ENCODE assay signal across 9 cellular contexts in genomic region chr15:67135494-67135893, GRCh38.
A peak's percentile ranks its signal among the peaks of the same experiment; 100 is the strongest.
DNase-seq lines count a peak whose midpoint lies in the region; ATAC-seq, FAIRE-seq and TF ChIP-seq lines count a peak whose summit lies in the region.
"Had no signal": no experiment of that assay in that cellular context is flagged by ENCODE, and none has a peak within 500 bp of the region (broad histone marks: within the 10 kb centered on the region; RNA-seq: fewer than 3 reads in every experiment).

No MANE protein-coding gene starts in this region.

- peaks cover 67% of the 10 kb centered on the region for H3K4me1 ChIP-seq in keratinocyte (ENCODE audit: control insufficient read depth, extremely low read depth, insufficient read depth, low read length)
- H3K4me1 ChIP-seq in smooth muscle cell (ENCODE audit: low read depth): peaks cover 55% of the 10 kb centered on the region

- POLR2A ChIA-PET in activated CD8-positive, alpha-beta T cell treated with anti-CD3 and anti-CD28 coated beads, Interleukin-2, amount 10 ng/mL, durations not matched to agents 7 days and 5 days (lab: Charles Lee): interaction anchor here (0.6 to 2.4 kb wide), 9 partner anchors 8 to 115 kb away, joined by 3 to 28 read pairs (median 7); partner anchors contain the start of gene SMAD3

- no peak overlapping the region for H3K4me2 ChIP-seq in keratinocyte (ENCODE audit: control insufficient read depth, extremely low read depth, insufficient read depth, low read depth, low read length)
- peak overlapping the region; percentile 64 for H3K4me2 ChIP-seq in smooth muscle cell

- peaks cover 9% of the 10 kb centered on the region for H3F3A ChIP-seq in smooth muscle cell (ENCODE audit: low read depth)

- H3K4me3 ChIP-seq in keratinocyte (ENCODE audit: control insufficient read depth in 2 of 3, extremely low read depth in 1 of 3, insufficient read depth in 2 of 3, low read depth in 1 of 3, low read length in 3 of 3): no peak overlapping the region
- H3K4me3 ChIP-seq in smooth muscle cell: no peak overlapping the region

- H3K27me3 ChIP-seq in keratinocyte (ENCODE audit: control insufficient read depth, extremely low read depth, insufficient read depth, low read length) (no peaks in the 10 kb centered on the region), smooth muscle cell (ENCODE audit: low read depth) (no peaks in the 10 kb centered on the region)

- H3K36me3 ChIP-seq in keratinocyte (ENCODE audit: control insufficient read depth in 2 of 2, extremely low read depth in 1 of 2, insufficient read depth in 2 of 2, low read length in 2 of 2): peaks cover 6 to 23% of the 10 kb centered on the region in 2 experiments
- H3K36me3 ChIP-seq in smooth muscle cell (ENCODE audit: low read depth): no peaks in the 10 kb centered on the region

- H4K20me1 ChIP-seq in keratinocyte (ENCODE audit: control insufficient read depth, extremely low read depth, insufficient read depth, low read length): no peaks in the 10 kb centered on the region
- peaks cover 15% of the 10 kb centered on the region for H4K20me1 ChIP-seq in smooth muscle cell (ENCODE audit: low read depth)

- 79% methylated on average over 4 of the region's 4 CpGs for WGBS in smooth muscle cell (ENCODE audit: low lambda C conversion rate)

- H3K27ac ChIP-seq in keratinocyte (ENCODE audit: control insufficient read depth, insufficient read depth, low read length): peak overlapping the region; percentile 82
- peak overlapping the region; percentile 67 for H3K27ac ChIP-seq in smooth muscle cell (ENCODE audit: low read depth)
- H3K27ac ChIP-seq: HL-60 had no signal

- H3K36me3 Mint-ChIP-seq in activated CD8-positive, alpha-beta T cell treated with anti-CD3 and anti-CD28 coated beads, Interleukin-2, amount 10 ng/mL, durations not matched to agents 7 days and 5 days (ENCODE audit: low read depth): peaks cover 16% of the 10 kb centered on the region

- no peak for FAIRE-seq in keratinocyte (lab: Jason Lieb, UNC)

- no peak for ATAC-seq in activated CD8-positive, alpha-beta T cell treated with anti-CD3 and anti-CD28 coated beads, Interleukin-2, amount 10 ng/mL, durations not matched to agents 7 days and 5 days
- no peak for ATAC-seq in GM19397 (IDR thresholded peaks at IDR 0.05; ENCODE audit: unreplicated experiment)

- DNase-seq in HCEC 1CT (peak; percentile 73), keratinocyte (ENCODE audit: low read depth, low spot score) (no peak), smooth muscle cell (lab: John Stamatoyannopoulos, UW; ENCODE audit: unreplicated experiment) (no peak), COLO829 (ENCODE audit: low spot score) (no peak), DMS153 (lab: John Stamatoyannopoulos, UW) (no peak)
- DNase-seq in activated CD8-positive, alpha-beta T cell treated with anti-CD3 and anti-CD28 coated beads, Interleukin-2, amount 10 ng/mL, durations not matched to agents 7 days and 5 days: no peak
- DNase-seq: mesendoderm had no signal

- H2AFZ ChIP-seq in keratinocyte (ENCODE audit: control insufficient read depth, low read length) (no peak overlapping the region), smooth muscle cell (ENCODE audit: low read depth) (no peak overlapping the region)

- CTCF ChIA-PET in activated CD8-positive, alpha-beta T cell treated with anti-CD3 and anti-CD28 coated beads, Interleukin-2, amount 10 ng/mL, durations not matched to agents 7 days and 5 days (lab: Charles Lee): interaction anchor here (0.8 to 2.8 kb wide), 5 partner anchors 12 to 34 kb away, joined by 3 to 8 read pairs (median 6); no protein-coding TSS in a partner anchor

- no peaks in the 10 kb centered on the region for H3K27me3 Mint-ChIP-seq in activated CD8-positive, alpha-beta T cell treated with anti-CD3 and anti-CD28 coated beads, Interleukin-2, amount 10 ng/mL, durations not matched to agents 7 days and 5 days (ENCODE audit: low read depth)

- dilution Hi-C loops in keratinocyte (cut with MboI; ENCODE audit: extremely low pct_ligation_motif_present, low sequenced_read_pairs): no loop called here

- no peaks in the 10 kb centered on the region for H3K9me3 Mint-ChIP-seq in activated CD8-positive, alpha-beta T cell treated with anti-CD3 and anti-CD28 coated beads, Interleukin-2, amount 10 ng/mL, durations not matched to agents 7 days and 5 days (ENCODE audit: insufficient read depth)

- peaks cover 94% of the 10 kb centered on the region for H3K4me1 Mint-ChIP-seq in activated CD8-positive, alpha-beta T cell treated with anti-CD3 and anti-CD28 coated beads, Interleukin-2, amount 10 ng/mL, durations not matched to agents 7 days and 5 days (ENCODE audit: low read depth)

- H3K9me3 ChIP-seq in keratinocyte (ENCODE audit: control insufficient read depth, low read depth, low read length) (no peaks in the 10 kb centered on the region), smooth muscle cell (replicated peaks; ENCODE audit: low read depth) (no peaks in the 10 kb centered on the region)

- peaks cover 8% of the 10 kb centered on the region for H3K9me1 ChIP-seq in keratinocyte (ENCODE audit: control insufficient read depth, extremely low read depth, insufficient read depth, low read length)

- H3K79me2 ChIP-seq in keratinocyte (ENCODE audit: control insufficient read depth, insufficient read depth, low read length) (peaks cover 98% of the 10 kb centered on the region), smooth muscle cell (ENCODE audit: low read depth) (peaks cover 99% of the 10 kb centered on the region)

- H3K9ac ChIP-seq in keratinocyte (ENCODE audit: control insufficient read depth, extremely low read depth, insufficient read depth, low read length) (no peak overlapping the region), smooth muscle cell (ENCODE audit: low read depth) (no peak overlapping the region)

- H3K4me3 Mint-ChIP-seq in activated CD8-positive, alpha-beta T cell treated with anti-CD3 and anti-CD28 coated beads, Interleukin-2, amount 10 ng/mL, durations not matched to agents 7 days and 5 days: peak overlapping the region; percentile 78

- no peak for TF ChIP-seq CTCF in keratinocyte (optimal IDR thresholded peaks at IDR 0.05 in 1 of 3, IDR thresholded peaks at IDR 0.05 in 1 of 3, conservative IDR thresholded peaks at IDR 0.05 in 1 of 3; ENCODE audit: extremely low read depth in 1 of 3, insufficient read depth in 2 of 3, low read length in 3 of 3)
- TF ChIP-seq CTCF in smooth muscle cell (IDR thresholded peaks at IDR 0.05; ENCODE audit: borderline replicate concordance, insufficient read depth, poor library complexity, severe bottlenecking): no peak

- H3K27ac Mint-ChIP-seq in activated CD8-positive, alpha-beta T cell treated with anti-CD3 and anti-CD28 coated beads, Interleukin-2, amount 10 ng/mL, durations not matched to agents 7 days and 5 days: peak overlapping the region; percentile 97
